ENCODE assay signal across 27 cellular contexts in genomic region chrX:76643590-76643989, GRCh38.
"Had no signal": no experiment of that assay in that cellular context is flagged by ENCODE, and none has a peak within 500 bp of the region (broad histone marks: within the 10 kb centered on the region; RNA-seq: fewer than 3 reads in every experiment).

No MANE protein-coding gene starts in this region.

- DNase-seq: stimulated activated CD4-positive, alpha-beta T cell treated with anti-CD3 and anti-CD28 coated beads, Interleukin-2, amount 100 ng/mL, for 48 hours; stimulated activated CD4-positive, alpha-beta T cell treated with anti-CD3 and anti-CD28 coated beads, Interleukin-4, amount 100 ng/mL, for 1 hour; stimulated activated CD4-positive, alpha-beta T cell treated with anti-CD3 and anti-CD28 coated beads, Interleukin-4, amount 100 ng/mL, for 24 hours; stimulated activated CD4-positive, alpha-beta T cell treated with anti-CD3 and anti-CD28 coated beads, Interleukin-4, amount 100 ng/mL, for 4 hours; stimulated activated CD8-positive, alpha-beta memory T cell treated with anti-CD3 and anti-CD28 coated beads, Interleukin-4, amount 100 ng/mL, for 48 hours; stimulated activated naive B cell treated with anti-CD40 and anti-IgM and Interleukin-4, amounts not matched to agents 10 μg/mL and 1 μg/mL and 100 μg/mL, for 72 hours; stimulated activated naive CD4-positive, alpha-beta T cell; stimulated activated naive CD4-positive, alpha-beta T cell treated with Interleukin-2 at 50 U/mL for 16 hours; stimulated activated naive CD8-positive, alpha-beta T cell treated with anti-CD3 and anti-CD28 coated beads, Interleukin-15, amount 100 ng/mL, for 72 hours; stimulated activated naive CD8-positive, alpha-beta T cell treated with anti-CD3 and anti-CD28 coated beads, Interleukin-15, Interleukin-2, amounts not matched to agents 100 U/mL and 50 U/mL, for 24 hours; stomach; substantia nigra; testis; thyroid gland; tibial artery; transverse colon; trophoblast cell; upper lobe of left lung; upper lobe of right lung; uterus had no signal

- FAIRE-seq: urothelium cell line had no signal

- ATAC-seq: stimulated activated effector memory CD8-positive, alpha-beta T cell treated with anti-CD3 and anti-CD28 coated beads, Interleukin-12 subunit alpha, Interleukin-12 subunit beta, amount 100 ng/mL, for 72 hours; stimulated activated memory B cell treated with anti-CD40 and anti-IgM and Interleukin-4, amounts not matched to agents 10 μg/mL and 1 μg/mL and 100 μg/mL, for 72 hours; stimulated activated naive B cell treated with anti-CD40 and anti-IgM and Interleukin-4, amounts not matched to agents 10 μg/mL and 1 μg/mL and 100 μg/mL, for 72 hours; stimulated activated naive CD8-positive, alpha-beta T cell treated with anti-CD3 and anti-CD28 coated beads, Interleukin-15, amount 100 ng/mL, for 72 hours; stimulated activated naive CD8-positive, alpha-beta T cell treated with anti-CD3 and anti-CD28 coated beads, Interleukin-15, Interleukin-2, amounts not matched to agents 100 U/mL and 50 U/mL, for 24 hours; upper lobe of right lung had no signal

- H3K36me3 ChIP-seq: stomach, suprapubic skin, thoracic aorta, thyroid gland, tibial artery, tibial nerve, transverse colon, upper lobe of left lung, upper lobe of right lung, uterus, vagina had no signal

- H3K27ac ChIP-seq: stomach, suprapubic skin, testis, thoracic aorta, thyroid gland, tibial artery, tibial nerve, transverse colon, upper lobe of left lung, upper lobe of right lung, uterus, vagina had no signal

- H3K4me1 ChIP-seq: stomach, suprapubic skin, testis, thyroid gland, tibial artery, tibial nerve, transverse colon, upper lobe of left lung, upper lobe of right lung, uterus, vagina had no signal

- H3K4me3 ChIP-seq: stomach, suprapubic skin, testis, thoracic aorta, thyroid gland, tibial artery, tibial nerve, transverse colon, upper lobe of left lung, upper lobe of right lung, uterus, vagina had no signal

- H3K9me3 ChIP-seq: suprapubic skin, testis, thoracic aorta, thyroid gland, transverse colon, upper lobe of right lung, vagina had no signal
